19 cellular contexts compared by ENCODE assay signal in the genomic region with DNA sequence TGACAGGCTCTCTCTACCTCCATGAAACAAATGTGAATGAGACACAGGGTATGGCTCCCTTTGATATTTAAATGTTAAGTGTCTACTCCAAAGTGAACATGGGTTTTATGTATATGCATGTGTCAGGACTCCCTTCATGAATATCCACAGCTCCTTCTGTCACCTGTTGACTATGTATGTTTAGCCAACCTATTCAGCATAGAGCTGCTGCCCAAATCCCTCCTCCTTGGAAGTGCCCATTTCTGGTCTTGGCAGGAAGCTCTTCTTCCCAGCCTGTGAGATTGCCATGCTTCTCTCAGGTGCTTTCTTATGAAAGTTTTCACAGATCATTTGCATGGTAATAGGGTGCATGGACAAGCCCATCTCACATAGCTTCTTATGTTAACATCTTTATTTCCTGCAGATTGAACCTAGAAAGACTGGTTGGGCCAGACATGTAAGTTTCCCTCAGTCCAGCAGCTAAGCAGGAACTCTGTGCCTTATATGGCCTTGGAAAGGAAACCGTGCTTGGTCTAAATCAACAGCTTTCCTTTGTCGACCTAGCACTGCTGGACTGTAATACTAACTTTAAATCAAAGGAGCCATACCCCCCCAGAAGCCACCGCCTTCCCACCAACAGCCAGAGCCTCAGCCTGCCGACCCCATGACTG.
"Had no signal": no experiment of that assay in that cellular context is flagged by ENCODE, and none has a peak within 500 bp of the region (broad histone marks: within the 10 kb centered on the region; RNA-seq: fewer than 3 reads in every experiment).

No MANE protein-coding gene starts in this region.

- ATAC-seq: activated CD8-positive, alpha-beta T cell treated with anti-CD3 and anti-CD28 coated beads, Interleukin-2, amount 10 ng/mL, durations not matched to agents 7 days and 5 days; activated naive CD8-positive, alpha-beta T cell treated with anti-CD3 and anti-CD28 coated beads, Interleukin-2, amount 50 U/mL, for 24 hours; gastroesophageal sphincter; natural killer cell; stimulated activated naive CD8-positive, alpha-beta T cell treated with anti-CD3 and anti-CD28 coated beads, Interleukin-15, Interleukin-2, amounts not matched to agents 100 U/mL and 50 U/mL, for 24 hours had no signal

- H3K27me3 ChIP-seq: cardiac muscle cell had no signal

- H3K4me1 ChIP-seq: gastroesophageal sphincter had no signal

- H3K27ac Mint-ChIP-seq: activated CD8-positive, alpha-beta T cell treated with anti-CD3 and anti-CD28 coated beads, Interleukin-2, amount 10 ng/mL, durations not matched to agents 7 days and 5 days; activated naive CD8-positive, alpha-beta T cell treated with anti-CD3 and anti-CD28 coated beads, Interleukin-2, amount 50 U/mL, for 24 hours; natural killer cell; T-helper 2 cell treated with Interferon-gamma antibody and Interleukin-4, amounts not matched to agents 5 μg/mL and 100 μg/mL, for 36 hours had no signal

- H3K4me3 Mint-ChIP-seq: activated CD8-positive, alpha-beta T cell treated with anti-CD3 and anti-CD28 coated beads, Interleukin-2, amount 10 ng/mL, durations not matched to agents 7 days and 5 days; activated naive CD8-positive, alpha-beta T cell treated with anti-CD3 and anti-CD28 coated beads, Interleukin-2, amount 50 U/mL, for 24 hours; natural killer cell; T-helper 2 cell treated with Interferon-gamma antibody and Interleukin-4, amounts not matched to agents 5 μg/mL and 100 μg/mL, for 36 hours had no signal

- H3K4me3 ChIP-seq: cardiac muscle cell, gastroesophageal sphincter, lung, thoracic aorta had no signal

- DNase-seq: activated CD4-positive, alpha-beta T cell treated with anti-CD3 and anti-CD28 coated beads for 4 hours; activated CD8-positive, alpha-beta memory T cell treated with anti-CD3 and anti-CD28 coated beads, Interleukin-2, amount 50 U/mL, for 48 hours; activated CD8-positive, alpha-beta T cell treated with anti-CD3 and anti-CD28 coated beads, Interleukin-2, amount 10 ng/mL, durations not matched to agents 7 days and 5 days; activated naive CD4-positive, alpha-beta T cell; activated naive CD8-positive, alpha-beta T cell treated with anti-CD3 and anti-CD28 coated beads, Interleukin-2, amount 50 U/mL, for 24 hours; kidney glomerular epithelial cell; natural killer cell; nucleus accumbens; stimulated activated CD4-positive, alpha-beta T cell treated with anti-CD3 and anti-CD28 coated beads, Interleukin-2, amount 100 ng/mL, for 48 hours; stimulated activated naive CD8-positive, alpha-beta T cell treated with anti-CD3 and anti-CD28 coated beads, Interleukin-15, Interleukin-2, amounts not matched to agents 100 U/mL and 50 U/mL, for 24 hours; SW 1271 had no signal

- FAIRE-seq: astrocyte, colon, urothelium cell line had no signal

- H3K9me3 Mint-ChIP-seq: natural killer cell had no signal

- H3K9me3 ChIP-seq: gastroesophageal sphincter, thoracic aorta had no signal

- H3K27ac ChIP-seq: cardiac muscle cell, gastroesophageal sphincter, thoracic aorta had no signal

- H3K36me3 Mint-ChIP-seq: natural killer cell had no signal

- H3K36me3 ChIP-seq: cardiac muscle cell, gastroesophageal sphincter, thoracic aorta had no signal

- H3K4me1 Mint-ChIP-seq: natural killer cell had no signal
